ENCODE assay signal across 9 cellular contexts in the genomic region with DNA sequence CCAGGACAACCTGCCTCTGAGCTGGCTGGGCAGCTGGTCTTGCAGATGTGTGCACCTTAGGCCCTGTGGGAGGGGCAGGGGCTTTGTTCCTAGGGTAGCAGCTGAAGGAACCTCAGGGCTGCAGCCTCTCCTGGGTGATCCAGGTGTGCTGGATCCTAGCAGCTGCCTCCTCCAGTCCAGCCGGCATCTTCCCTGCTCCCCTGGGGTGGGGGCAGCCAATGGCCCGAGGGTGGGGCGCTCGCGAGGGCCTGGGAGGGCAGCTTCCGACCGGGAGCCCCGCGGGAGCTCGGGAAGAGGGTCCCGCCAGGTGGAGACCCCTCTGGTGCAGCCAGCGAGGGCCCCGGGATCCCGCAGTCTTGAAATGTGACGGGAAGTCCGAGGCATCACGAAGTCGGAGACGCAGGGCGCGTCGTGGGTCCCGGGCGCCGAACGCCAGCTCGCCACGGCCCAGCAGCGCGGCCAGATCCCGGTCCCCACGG.
A peak's percentile ranks its signal among the peaks of the same experiment; 100 is the strongest.
DNase-seq lines count a peak whose midpoint lies in the region.
"Had no signal": no experiment of that assay in that cellular context is flagged by ENCODE, and none has a peak within 500 bp of the region (broad histone marks: within the 10 kb centered on the region; RNA-seq: fewer than 3 reads in every experiment).

No MANE protein-coding gene starts in this region.

- peaks cover 19% of the 10 kb centered on the region for H3K4me1 ChIP-seq in muscle layer of colon (ENCODE audit: insufficient read depth, low read length)

- peaks cover 13 to 24% of the 10 kb centered on the region in 2 donors for H3K27me3 ChIP-seq in muscle layer of colon (ENCODE audit: control insufficient read depth in 1 of 2, insufficient read depth in 2 of 2, low read length in 2 of 2)

- peak overlapping the region; percentile 7 to 53 for H3K4me3 ChIP-seq in muscle layer of colon (ENCODE audit: low read depth in 1 of 2, low read length in 2 of 2)

- H3K27ac ChIP-seq in cingulate gyrus (ENCODE audit: low read depth, low read length), result peak overlapping the region; percentile 54
- H3K27ac ChIP-seq in muscle layer of colon (ENCODE audit: low read depth, low read length), result no peak overlapping the region

- H3K36me3 ChIP-seq in muscle layer of colon (ENCODE audit: insufficient read depth, low read length), result no peaks in the 10 kb centered on the region

- DNase-seq in stimulated activated CD4-positive, alpha-beta T cell treated with anti-CD3 and anti-CD28 coated beads, Interleukin-15, amount 100 ng/mL, for 24 hours, result peak; percentile 37
- DNase-seq in stimulated activated CD4-positive, alpha-beta T cell treated with anti-CD3 and anti-CD28 coated beads, Interleukin-4, amount 100 ng/mL, for 24 hours, result no peak
- DNase-seq in NCI-H1436 treated with DMSO at 0.1 percent for 48 hours (lab: John Stamatoyannopoulos, UW) (no peak), globus pallidus (ENCODE audit: low spot score) (no peak), NCI-H524 (lab: John Stamatoyannopoulos, UW) (no peak), NCI-H226 (no peak)
- DNase-seq: DMS153 had no signal

- H3K9me3 ChIP-seq in muscle layer of colon (ENCODE audit: low read length), result no peaks in the 10 kb centered on the region

- no peak overlapping the region for H3K9ac ChIP-seq in muscle layer of colon (ENCODE audit: low read length)
